Comparison of ENCODE assay signal across 8 cellular contexts in the genomic region with DNA sequence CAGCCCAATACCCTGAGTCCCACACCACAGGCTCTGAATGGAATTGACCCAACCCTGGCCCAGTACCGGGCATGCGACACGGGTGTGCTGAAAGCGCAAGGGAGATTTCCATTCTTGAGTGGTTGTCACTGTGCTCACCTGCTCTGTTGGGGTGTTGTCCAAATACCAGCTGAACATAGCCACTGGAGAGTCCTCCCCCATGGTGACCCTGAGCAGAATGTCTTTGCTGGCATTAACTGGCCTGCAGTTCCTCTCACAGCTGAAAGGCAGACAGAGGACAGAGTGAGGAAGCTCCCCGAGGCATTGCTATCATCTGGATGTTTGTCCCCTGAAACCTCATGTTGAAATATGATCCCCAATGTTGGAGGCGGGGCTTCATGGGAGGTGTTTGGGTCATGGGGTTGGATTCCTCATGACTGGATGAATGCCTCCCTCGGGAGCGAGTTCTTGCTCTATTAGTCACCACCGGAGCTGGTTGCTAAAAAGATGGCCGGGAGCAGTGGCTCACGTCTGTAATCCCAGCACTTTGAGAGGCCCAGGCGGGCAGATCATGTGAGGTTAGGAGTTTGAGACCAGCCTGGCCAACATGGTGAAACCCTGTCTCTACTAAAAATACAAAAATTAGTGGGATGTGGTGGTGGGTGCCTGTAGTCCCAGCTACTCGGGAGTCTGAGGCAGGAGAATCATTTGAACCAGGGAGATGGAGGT. TPM values are rescaled to one million over a fixed set of nuclear protein-coding genes. Genes with fewer than 3 reads are reported as not detected.
DNase-seq lines count a peak whose midpoint lies in the region; ATAC-seq and TF ChIP-seq lines count a peak whose summit lies in the region.

No MANE protein-coding gene starts in this region.

- H3K36me3 ChIP-seq in thyroid gland: no peaks in the 10 kb centered on the region

- H3K4me3 ChIP-seq in thyroid gland (replicated peaks in 1 of 3): no peak overlapping the region

- ATAC-seq in GM18858 (IDR thresholded peaks at IDR 0.05; ENCODE audit: unreplicated experiment): no peak
- no peak for ATAC-seq in GM21390 (IDR thresholded peaks at IDR 0.05; ENCODE audit: unreplicated experiment)

- no peak for TF ChIP-seq CTCF in AG09319 (IDR thresholded peaks at IDR 0.05; ENCODE audit: low read depth, low read length)
- no peak for TF ChIP-seq CTCF in thyroid gland (IDR thresholded peaks at IDR 0.05)

- H3K4me1 ChIP-seq in thyroid gland: peaks cover 0 to 8% of the 10 kb centered on the region in 2 donors

- 11 to 28% methylated on average over 9 to 13 of the region's 13 CpGs for WGBS in thyroid gland, 2 donors

- peak in 1 of 2 donors; percentile 62 for TF ChIP-seq POLR2A in thyroid gland (IDR thresholded peaks at IDR 0.05)

- no peaks in the 10 kb centered on the region for H3K9me3 ChIP-seq in thyroid gland

- intact Hi-C loops in thyroid gland (cut with DNase I): loop anchor here (10.0 kb wide), 1 partner anchor 146 kb away; a partner anchor contains a TSS

- H3K27me3 ChIP-seq in thyroid gland: no peaks in the 10 kb centered on the region

- in situ Hi-C loops in T47D (cut with HindIII; ENCODE audit: low pct_unique_long_range_greater_than_20kb, low sequenced_read_pairs): no loop called here

- DNase-seq in AG09319 (ENCODE audit: extremely low read depth, low read depth): peak; percentile 83
- peak; percentile 72 for DNase-seq in LoVo (ENCODE audit: low spot score)
- DNase-seq in T47D (ENCODE audit: low read depth in 1 of 2, low spot score in 1 of 2): peak; percentile 86 to 97
- peak; percentile 99 for DNase-seq in islet precursor cell
- peak; percentile 88 to 93 for DNase-seq in thyroid gland
- no peak for DNase-seq in GF-D8 (lab: John Stamatoyannopoulos, UW)

- peak overlapping the region; percentile 53 to 72 (median 61) for H3K27ac ChIP-seq in thyroid gland

RNA-seq across cellular contexts. Expression of a gene that starts 57.3 kb away (rescaled TPM):
- total RNA-seq in thyroid gland: under 1 TPM in 1 of 4 donors, not detected in 3; 0.22 TPM
